1 cellular context compared by ENCODE assay signal in the genomic region with DNA sequence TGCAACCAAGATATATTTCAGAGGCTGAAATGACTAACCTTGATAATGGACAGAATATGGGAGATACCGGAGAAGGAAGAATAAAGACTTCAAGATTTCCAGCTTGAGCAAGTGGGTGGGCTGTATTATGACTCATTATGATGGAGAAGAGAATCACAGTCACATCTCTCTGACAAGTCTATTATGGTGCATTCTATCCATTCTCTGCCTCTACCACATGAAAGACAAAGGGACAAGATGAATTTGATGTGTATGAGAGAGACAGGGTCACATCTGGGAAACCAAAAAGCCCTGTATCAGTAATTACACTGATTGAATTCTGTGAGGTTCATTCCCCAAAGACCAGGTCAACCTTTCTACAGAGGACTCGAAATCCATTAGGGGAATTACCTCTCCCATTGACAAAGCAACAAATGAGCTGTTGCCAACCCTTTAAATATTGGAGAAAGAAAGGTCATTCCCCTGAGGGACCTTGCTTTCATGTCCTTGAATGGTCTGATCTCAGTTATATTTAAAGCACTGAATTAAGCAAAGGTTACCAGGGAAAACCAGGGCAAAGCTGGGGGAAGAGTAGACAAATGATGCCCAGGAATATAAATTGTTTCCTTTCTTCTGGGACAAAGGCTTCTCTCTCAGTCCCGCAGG.
TF ChIP-seq lines count a peak whose summit lies in the region.

No MANE protein-coding gene starts in this region.

TF ChIP-seq in K562, 482 proteins besides CTCF, POLR2A, EP300 and RAD21 (continued from another document):
- TF ChIP-seq CUX1 (CRISPR knock-in tag; IDR thresholded peaks at IDR 0.05) (no peak), SAP30 (IDR thresholded peaks at IDR 0.05; ENCODE audit: borderline replicate concordance, insufficient read depth, low read depth, low read length, poor library complexity, severe bottlenecking) (no peak), CTBP1 (IDR thresholded peaks at IDR 0.05; ENCODE audit: borderline replicate concordance) (0 out of 2 replicates have a peak, but pooled peaks have one; percentile 17), ETS1 (conservative IDR thresholded peaks at IDR 0.05; ENCODE audit: control insufficient read depth, low read depth, low read length) (no peak), FOSL1 (tag; conservative IDR thresholded peaks at IDR 0.05) (peak; percentile 47; the same call in 1 of the 2 replicates), ZNF282 (CRISPR knock-in tag; IDR thresholded peaks at IDR 0.05) (no peak), ELF1 (tag; IDR thresholded peaks at IDR 0.05) (no peak), JUN (IDR thresholded peaks at IDR 0.05; ENCODE audit: borderline replicate concordance, low read depth, low read length) (peak; percentile 14; the same call in 1 of the 2 replicates), JUN (CRISPR knock-in tag; IDR thresholded peaks at IDR 0.05; ENCODE audit: borderline replicate concordance) (no peak), KDM1A (IDR thresholded peaks at IDR 0.05) (peak; percentile 37 to 49; a peak in 3 of 4 replicates), TEAD1 (CRISPR knock-in tag; IDR thresholded peaks at IDR 0.05) (no peak)
